Comparison of ENCODE assay signal across 8 cellular contexts in genomic region chrX:101262590-101262989, GRCh38. TPM values are rescaled to one million over a fixed set of nuclear protein-coding genes. Genes with fewer than 3 reads are reported as not detected.
"Had no signal": no experiment of that assay in that cellular context is flagged by ENCODE, and none has a peak within 500 bp of the region (broad histone marks: within the 10 kb centered on the region; RNA-seq: fewer than 3 reads in every experiment).

No MANE protein-coding gene starts in this region.

- H3K4me1 Mint-ChIP-seq: IgD-negative memory B cell had no signal

- H3K27ac ChIP-seq: HL-60 had no signal

- H3K27me3 Mint-ChIP-seq: IgD-negative memory B cell had no signal

- DNase-seq: IMR-90, KBM-7 had no signal

- H3K9me3 Mint-ChIP-seq: IgD-negative memory B cell had no signal

- H3K4me3 Mint-ChIP-seq: IgD-negative memory B cell had no signal

- H3K36me3 Mint-ChIP-seq: IgD-negative memory B cell had no signal

- H3K4me3 ChIP-seq: K562 had no signal

- ATAC-seq: HepG2, K562 had no signal

RNA-seq across cellular contexts. Expression of gene TAF7L, which starts 28.5 kb away (rescaled TPM):
- total RNA-seq: HepG2, HT-29, HT1080, K562 had no signal
- polyA plus RNA-seq: IgD-negative memory B cell had no signal

RNA-seq across cellular contexts. Expression of gene DRP2, which starts 43.0 kb away (rescaled TPM):
- polyA plus RNA-seq: IgD-negative memory B cell had no signal
